8 cellular contexts compared by ENCODE assay signal in genomic region chr1:13960376-13960987, GRCh38.
DNase-seq lines count a peak whose midpoint lies in the region; ATAC-seq and TF ChIP-seq lines count a peak whose summit lies in the region.

No MANE protein-coding gene starts in this region.

- no peak overlapping the region for H3K4ac ChIP-seq in mesendoderm (ENCODE audit: low read depth, low read length)

- no peaks in the 10 kb centered on the region for H3K36me3 Mint-ChIP-seq in endodermal cell (ENCODE audit: low read depth)

- H3K4me1 Mint-ChIP-seq in endodermal cell: no peaks in the 10 kb centered on the region

- peaks cover 45% of the 10 kb centered on the region for H3K27me3 Mint-ChIP-seq in endodermal cell (ENCODE audit: insufficient read depth)

- no peak overlapping the region for H2BK5ac ChIP-seq in mesendoderm (ENCODE audit: low read length)

- DNase-seq in AG09309 (ENCODE audit: low read depth) (no peak), GM13976 (ENCODE audit: low spot score) (peak; percentile 74), NCI-H226 (peak; percentile 22), endodermal cell (peak; percentile 93), mesendoderm (peak; percentile 74)
- peak; percentile 31 to 36 for DNase-seq in activated CD8-positive, alpha-beta memory T cell treated with anti-CD3 and anti-CD28 coated beads for 4 hours (ENCODE audit: low read depth in 2 of 2)
- peak; percentile 26 to 41 for DNase-seq in stimulated activated CD8-positive, alpha-beta memory T cell treated with anti-CD3 and anti-CD28 coated beads, Interleukin-2, amount 100 ng/mL, for 48 hours (ENCODE audit: low read depth in 2 of 2)

- no peak overlapping the region for H2BK15ac ChIP-seq in mesendoderm (replicated peaks; ENCODE audit: low read depth)

- H3K27me3 ChIP-seq in endodermal cell (ENCODE audit: control insufficient read depth, insufficient read depth, low read length, poor library complexity, severe bottlenecking) (peaks cover 43% of the 10 kb centered on the region), mesendoderm (ENCODE audit: insufficient read depth, low read length, poor library complexity) (no peaks in the 10 kb centered on the region)

- no peaks in the 10 kb centered on the region for H3K9me3 Mint-ChIP-seq in endodermal cell

- no peak overlapping the region for H3K9ac ChIP-seq in endodermal cell (ENCODE audit: extremely low read depth, low read length, poor library complexity, severe bottlenecking)
- H3K9ac ChIP-seq in mesendoderm (ENCODE audit: low read length): no peak overlapping the region

- H3K4me1 ChIP-seq in endodermal cell (ENCODE audit: control insufficient read depth, insufficient read depth, low read length): no peaks in the 10 kb centered on the region
- H3K4me1 ChIP-seq in mesendoderm (ENCODE audit: control insufficient read depth, low read depth, low read length): no peaks in the 10 kb centered on the region

- H4K8ac ChIP-seq in mesendoderm (ENCODE audit: low read depth, low read length): no peak overlapping the region

- H3K56ac ChIP-seq in mesendoderm (ENCODE audit: low read length): no peak overlapping the region

- no peak overlapping the region for H3K4me3 Mint-ChIP-seq in endodermal cell

- no peak overlapping the region for H3K18ac ChIP-seq in mesendoderm (ENCODE audit: low read length)

- H3K4me2 ChIP-seq in mesendoderm (ENCODE audit: low read length): no peak overlapping the region

- no peak overlapping the region for H2BK120ac ChIP-seq in mesendoderm (ENCODE audit: low read depth, low read length)

- H3K79me1 ChIP-seq in mesendoderm (ENCODE audit: low read length): no peaks in the 10 kb centered on the region

- H3K36me3 ChIP-seq in endodermal cell (ENCODE audit: control insufficient read depth, insufficient read depth, low read length) (no peaks in the 10 kb centered on the region), mesendoderm (ENCODE audit: control insufficient read depth, insufficient read depth, low read length) (no peaks in the 10 kb centered on the region)

- ATAC-seq in HG03571 (IDR thresholded peaks at IDR 0.05; ENCODE audit: unreplicated experiment): no peak

- peaks cover 7% of the 10 kb centered on the region for H3K9me3 ChIP-seq in endodermal cell (ENCODE audit: control insufficient read depth, low read length)

- TF ChIP-seq CTCF in AG09309 (IDR thresholded peaks at IDR 0.05; ENCODE audit: control insufficient read depth, insufficient read depth, low read depth, low read length, missing control alignments) (peak; percentile 98), GM13976 (IDR thresholded peaks at IDR 0.05; ENCODE audit: borderline replicate concordance, control extremely low read depth, extremely low read depth, insufficient read depth, missing control alignments) (peak; percentile 88), endodermal cell (conservative IDR thresholded peaks at IDR 0.05) (peak; percentile 95)

- H3K4me3 ChIP-seq in AG09309 (ENCODE audit: control insufficient read depth, low read depth, low read length) (no peak overlapping the region), endodermal cell (ENCODE audit: low read length) (no peak overlapping the region), mesendoderm (ENCODE audit: low read length) (no peak overlapping the region)

- H2AK5ac ChIP-seq in mesendoderm (ENCODE audit: low read length): no peak overlapping the region

- H3K27ac Mint-ChIP-seq in endodermal cell: no peak overlapping the region

- no peaks in the 10 kb centered on the region for H3K79me2 ChIP-seq in mesendoderm (ENCODE audit: control insufficient read depth, insufficient read depth, low read length)

- H4K5ac ChIP-seq in mesendoderm (ENCODE audit: low read length): no peak overlapping the region

- H3K27ac ChIP-seq in endodermal cell (ENCODE audit: low read depth, low read length): no peak overlapping the region
- H3K27ac ChIP-seq in mesendoderm (ENCODE audit: low read depth, low read length): no peak overlapping the region

- no peak overlapping the region for H3K23ac ChIP-seq in mesendoderm (ENCODE audit: low read length)

- in situ Hi-C loops in GM13976 (cut with MboI; ENCODE audit: low sequenced_read_pairs, unreplicated experiment): loop anchor here (25.0 kb wide), 1 partner anchor 298 kb away; no protein-coding TSS in a partner anchor

- 24 to 28% methylated on average over 7 to 12 of the region's 12 CpGs for WGBS in endodermal cell (ENCODE audit: insufficient coverage in 1 of 2, insufficient read length in 1 of 2), 2 experiments
- no CpG with 5 or more reads among the region's 12 CpGs for WGBS in mesendoderm (ENCODE audit: extremely low coverage, insufficient coverage, low lambda C conversion rate)
